Comparison of ENCODE assay signal across 22 cellular contexts in the genomic region with DNA sequence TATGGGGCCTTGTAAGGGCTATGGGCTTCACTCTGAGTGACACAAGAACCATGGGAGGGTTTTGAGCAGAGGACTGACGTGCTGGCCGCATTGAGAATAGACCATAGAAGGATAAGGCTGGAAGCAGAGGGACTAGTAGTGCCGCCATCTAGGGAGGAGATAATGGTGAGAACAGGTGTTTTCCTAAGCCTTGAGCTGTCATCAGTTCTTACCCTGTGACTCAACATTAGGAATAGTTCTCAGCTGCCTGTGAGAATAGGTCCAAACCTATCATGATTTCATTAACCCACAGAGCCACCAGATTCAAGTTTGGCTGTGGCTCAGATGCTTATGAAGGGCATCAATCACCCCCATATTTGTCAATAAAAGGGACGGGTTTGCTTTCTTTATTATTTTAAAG.
"Had no signal": no experiment of that assay in that cellular context is flagged by ENCODE, and none has a peak within 500 bp of the region (broad histone marks: within the 10 kb centered on the region; RNA-seq: fewer than 3 reads in every experiment).

No MANE protein-coding gene starts in this region.

- H3K9me3 ChIP-seq: colonic mucosa, esophagus squamous epithelium, gastrocnemius medialis, heart right ventricle, left lung, lower lobe of right lung, mucosa of descending colon had no signal

- ATAC-seq: effector memory CD8-positive, alpha-beta T cell; esophagus mucosa; heart right ventricle; left cardiac atrium; left ventricle myocardium superior; lower lobe of right lung had no signal

- DNase-seq: colonic mucosa; cortex of kidney; effector CD8-positive, alpha-beta T cell; effector memory CD8-positive, alpha-beta T cell; endodermal cell; erythroblast; esophagus squamous epithelium; foreskin fibroblast; foreskin melanocyte; gastrocnemius medialis; glutamatergic neuron; head of caudate nucleus; heart right ventricle; hippocampal formation; left cardiac atrium; left lung; left ventricle myocardium superior; lower lobe of right lung; mesenchymal stem cell; mucosa of descending colon had no signal

- H3K4me3 ChIP-seq: colonic mucosa, esophagus squamous epithelium, gastrocnemius medialis, heart right ventricle, left lung, lower lobe of right lung, mucosa of descending colon had no signal

- H3K27ac ChIP-seq: colonic mucosa, epithelial cell of prostate, esophagus squamous epithelium, gastrocnemius medialis, heart right ventricle, left lung, lower lobe of right lung had no signal

- H3K4me1 ChIP-seq: colonic mucosa, esophagus squamous epithelium, gastrocnemius medialis, heart right ventricle, lower lobe of right lung had no signal

- H3K36me3 ChIP-seq: colonic mucosa, esophagus squamous epithelium, gastrocnemius medialis, heart right ventricle, left lung, lower lobe of right lung had no signal

- H3K27me3 ChIP-seq: colonic mucosa, gastrocnemius medialis, left lung had no signal
